Comparison of ENCODE assay signal across 29 cellular contexts in the genomic region with DNA sequence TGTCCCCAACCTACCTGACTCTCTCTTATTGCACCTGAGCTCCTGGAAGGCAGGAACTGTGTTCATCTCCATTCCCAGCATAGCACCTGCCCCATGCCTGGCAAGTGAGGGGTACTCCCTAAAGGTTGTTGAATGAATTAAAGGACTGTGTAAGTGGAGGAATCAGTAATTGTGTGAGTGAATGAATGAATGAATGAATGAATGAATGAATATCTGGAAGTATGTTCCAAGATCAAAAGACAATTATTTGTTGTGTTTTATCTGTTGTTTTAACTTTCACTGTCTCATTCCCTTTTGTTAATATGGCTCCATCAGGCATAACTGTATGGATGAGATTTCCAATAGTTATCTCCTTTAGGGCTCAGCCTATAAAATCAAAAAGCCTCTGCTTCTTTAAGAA. TPM values are rescaled to one million over a fixed set of nuclear protein-coding genes. Genes with fewer than 3 reads are reported as not detected.
"Had no signal": no experiment of that assay in that cellular context is flagged by ENCODE, and none has a peak within 500 bp of the region (broad histone marks: within the 10 kb centered on the region; RNA-seq: fewer than 3 reads in every experiment).

No MANE protein-coding gene starts in this region.

- ATAC-seq: left colon; left lung; natural killer cell; right lobe of liver; stimulated activated naive B cell treated with anti-CD40 and anti-IgM and Interleukin-4, amounts not matched to agents 10 μg/mL and 1 μg/mL and 100 μg/mL, for 72 hours; stimulated activated naive CD8-positive, alpha-beta T cell treated with anti-CD3 and anti-CD28 coated beads, Interleukin-15, Interleukin-2, amounts not matched to agents 100 U/mL and 50 U/mL, for 24 hours had no signal

- DNase-seq: immature natural killer cell; kidney; left colon; left lung; lower lobe of right lung; mammary epithelial cell; mesendoderm; naive B cell; natural killer cell; nephron progenitor cell; right lobe of liver; stimulated activated CD4-positive, alpha-beta T cell treated with anti-CD3 and anti-CD28 coated beads, Interleukin-12 subunit alpha, Interleukin-12 subunit beta, amount 100 ng/mL, for 4 hours; stimulated activated CD4-positive, alpha-beta T cell treated with anti-CD3 and anti-CD28 coated beads, Interleukin-15, amount 100 ng/mL, for 24 hours; stimulated activated CD4-positive, alpha-beta T cell treated with anti-CD3 and anti-CD28 coated beads, Interleukin-2, amount 100 ng/mL, for 24 hours; stimulated activated CD4-positive, alpha-beta T cell treated with anti-CD3 and anti-CD28 coated beads, Interleukin-4, amount 100 ng/mL, for 1 hour; stimulated activated naive B cell treated with anti-CD40 and anti-IgM and Interleukin-4, amounts not matched to agents 10 μg/mL and 1 μg/mL and 100 μg/mL, for 72 hours; stimulated activated naive CD8-positive, alpha-beta T cell treated with anti-CD3 and anti-CD28 coated beads, Interleukin-15, Interleukin-2, amounts not matched to agents 100 U/mL and 50 U/mL, for 24 hours; stomach; transverse colon; upper lobe of left lung had no signal

- H3K9me3 ChIP-seq: left lung, lower lobe of right lung, neutrophil, right atrium auricular region, right lobe of liver, stomach, transverse colon, upper lobe of left lung, vagina had no signal

- H3K27ac ChIP-seq: left lung, lower lobe of right lung, neural progenitor cell, neutrophil, parathyroid adenoma, right atrium auricular region, right lobe of liver, skin epidermis, transverse colon, upper lobe of left lung, vagina had no signal

- H2AFZ ChIP-seq: neural progenitor cell had no signal

- H3K79me2 ChIP-seq: parathyroid adenoma had no signal

- H3K4me1 ChIP-seq: parathyroid adenoma had no signal

- H3K36me3 ChIP-seq: left lung, lower lobe of right lung, neural progenitor cell, neutrophil, right atrium auricular region, right lobe of liver, stomach, transverse colon, upper lobe of left lung, vagina had no signal

- H3K4me2 ChIP-seq: neural progenitor cell had no signal

- FAIRE-seq: islet of Langerhans, kidney had no signal

- H3K9ac ChIP-seq: neural progenitor cell, parathyroid adenoma had no signal

- H3K4me3 ChIP-seq: left lung, lower lobe of right lung, neural progenitor cell, right atrium auricular region, right lobe of liver, skin epidermis, stomach, transverse colon, upper lobe of left lung, vagina had no signal

- H3K27me3 ChIP-seq: right atrium auricular region, right lobe of liver had no signal

RNA-seq across cellular contexts. Expression of gene WIPF3, which starts 4.0 kb away (rescaled TPM):
- total RNA-seq: natural killer cell, osteocyte, pulmonary artery endothelial cell had no signal
- polyA plus RNA-seq: immature natural killer cell had no signal
